ENCODE assay signal across 8 cellular contexts in genomic region chr16:84115919-84116719, GRCh38. TPM values are rescaled to one million over a fixed set of nuclear protein-coding genes. Genes with fewer than 3 reads are reported as not detected.
DNase-seq lines count a peak whose midpoint lies in the region; ATAC-seq and TF ChIP-seq lines count a peak whose summit lies in the region.

No MANE protein-coding gene starts in this region.

- H3K4me2 ChIP-seq in H9 (ENCODE audit: insufficient read depth, insufficient read length, low read length) (peak overlapping the region; percentile 70), Loucy (ENCODE audit: low read depth, low read length, poor library complexity, severe bottlenecking) (peak overlapping the region; percentile 96)

- H3K14ac ChIP-seq in H9 (ENCODE audit: insufficient read depth, low read length), result peak overlapping the region; percentile 45; the same call in 1 of the 2 replicates

- H3K18ac ChIP-seq in H9 (ENCODE audit: insufficient read length, low read depth, low read length), result peak overlapping the region; percentile 27

- H3K27me3 Mint-ChIP-seq in activated T-cell treated with anti-CD3 and anti-CD28 coated beads, Interleukin-2, amount 50 U/mL, for 24 hours, result no peaks in the 10 kb centered on the region
- no peaks in the 10 kb centered on the region for H3K27me3 Mint-ChIP-seq in H9 (ENCODE audit: low read depth)
- H3K27me3 Mint-ChIP-seq in natural killer cell (ENCODE audit: low read depth in 2 of 2), result no peaks in the 10 kb centered on the region

- intact Hi-C loops in natural killer cell (cut with micrococcal nuclease), result loop anchor here (1.0 to 2.0 kb wide), 2 partner anchors 29 to 71 kb away; partner anchors contain the start of genes DNAAF1, HSDL1 and TAF1C
- intact Hi-C loops in uterus (cut with DNase I; ENCODE audit: low total_unique reads), result no loop called here

- H3K36me3 ChIP-seq in Loucy (ENCODE audit: insufficient read depth, low read length) (no peaks in the 10 kb centered on the region; the same call in 1 of the 2 replicates), uterus (no peaks in the 10 kb centered on the region)

- no peak overlapping the region for H3K4ac ChIP-seq in H9 (ENCODE audit: low read depth, low read length)

- no peak overlapping the region for H2BK20ac ChIP-seq in H9 (ENCODE audit: low read depth, low read length, poor library complexity, severe bottlenecking)

- TF ChIP-seq CTCF in H9 (conservative IDR thresholded peaks at IDR 0.05), result peak; percentile 61
- no peak for TF ChIP-seq CTCF in Loucy (conservative IDR thresholded peaks at IDR 0.05; ENCODE audit: low read length)
- TF ChIP-seq CTCF in WI38 (IDR thresholded peaks at IDR 0.05; ENCODE audit: low read depth, low read length), result no peak
- TF ChIP-seq CTCF in natural killer cell (IDR thresholded peaks at IDR 0.05), result no peak
- peak in 2 of 4 experiments; percentile 49 to 66 for TF ChIP-seq CTCF in uterus (IDR thresholded peaks at IDR 0.05)

- no peak for DNase-seq in activated T-cell treated with anti-CD3 and anti-CD28 coated beads, Interleukin-2, amount 50 U/mL, for 24 hours
- DNase-seq in activated T-cell treated with anti-CD3 and anti-CD28 coated beads for 4 hours, result no peak
- no peak for DNase-seq in H9
- DNase-seq in natural killer cell, result no peak
- DNase-seq in uterus, result peak in 1 of 2 donors; percentile 36

- H3K9me2 ChIP-seq in Loucy (replicated peaks; ENCODE audit: low read depth, low read length), result no peaks in the 10 kb centered on the region

- peak overlapping the region; percentile 94 for H3K4me3 Mint-ChIP-seq in activated T-cell treated with anti-CD3 and anti-CD28 coated beads, Interleukin-2, amount 50 U/mL, for 24 hours
- peak overlapping the region; percentile 90 to 95 for H3K4me3 Mint-ChIP-seq in H9
- H3K4me3 Mint-ChIP-seq in natural killer cell, result peak overlapping the region; percentile 93

- peaks cover 23% of the 10 kb centered on the region for H3K36me3 Mint-ChIP-seq in activated T-cell treated with anti-CD3 and anti-CD28 coated beads, Interleukin-2, amount 50 U/mL, for 24 hours (ENCODE audit: low read depth)
- H3K36me3 Mint-ChIP-seq in H9 (ENCODE audit: insufficient read depth in 1 of 3, low read depth in 3 of 3), result no peaks in the 10 kb centered on the region
- no peaks in the 10 kb centered on the region for H3K36me3 Mint-ChIP-seq in natural killer cell

- H2AK5ac ChIP-seq in H9 (ENCODE audit: insufficient read length, low read length), result no peak overlapping the region

- no peak overlapping the region for H4K91ac ChIP-seq in H9 (ENCODE audit: insufficient read length, low read depth, low read length)

- H3K27ac ChIP-seq in H9 (ENCODE audit: insufficient read length, low read depth, low read length) (peak overlapping the region; percentile 56), uterus (peak overlapping the region; percentile 83 to 89)

- H3K23me2 ChIP-seq in H9 (ENCODE audit: insufficient read length, low read depth, low read length, poor library complexity, severe bottlenecking), result peaks cover 10% of the 10 kb centered on the region

- peak; percentile 17 for ATAC-seq in esophagus mucosa
- peak; percentile 35 to 64 (median 44) for ATAC-seq in natural killer cell

- H2AFZ ChIP-seq in H9 (ENCODE audit: low read length) (no peak overlapping the region), Loucy (ENCODE audit: low read length) (peak overlapping the region; percentile 60)

- no peak overlapping the region for H4K8ac ChIP-seq in H9 (replicated peaks; ENCODE audit: insufficient read length, low read depth, low read length)

- peak overlapping the region; percentile 100 for H3K4me3 ChIP-seq in Loucy (ENCODE audit: low read length, poor library complexity, severe bottlenecking)
- peak overlapping the region; percentile 87 for H3K4me3 ChIP-seq in WI38 (ENCODE audit: low read depth, low read length)
- peak overlapping the region; percentile 69 to 99 for H3K4me3 ChIP-seq in uterus

- no peaks in the 10 kb centered on the region for H3K79me1 ChIP-seq in H9 (ENCODE audit: insufficient read depth, low read depth, low read length, poor library complexity, severe bottlenecking)

- no peak for TF ChIP-seq POLR2A in uterus (IDR thresholded peaks at IDR 0.05)

- H3K27ac Mint-ChIP-seq in activated T-cell treated with anti-CD3 and anti-CD28 coated beads, Interleukin-2, amount 50 U/mL, for 24 hours, result peak overlapping the region; percentile 97
- H3K27ac Mint-ChIP-seq in H9, result peak overlapping the region; percentile 96 to 98 (median 98)
- peak overlapping the region; percentile 91 to 92 for H3K27ac Mint-ChIP-seq in natural killer cell

- peaks cover 12% of the 10 kb centered on the region; the same call in 1 of the 2 replicates for H3K79me2 ChIP-seq in H9 (ENCODE audit: insufficient read depth, low read length)
- peaks cover 62% of the 10 kb centered on the region for H3K79me2 ChIP-seq in Loucy (ENCODE audit: insufficient read depth, low read length)

- H2BK120ac ChIP-seq in H9 (ENCODE audit: low read depth, low read length, poor library complexity, severe bottlenecking), result no peak overlapping the region

- no peak overlapping the region for H2BK15ac ChIP-seq in H9 (ENCODE audit: low read depth, low read length)

- peaks cover 42% of the 10 kb centered on the region for H3K4me1 Mint-ChIP-seq in activated T-cell treated with anti-CD3 and anti-CD28 coated beads, Interleukin-2, amount 50 U/mL, for 24 hours (ENCODE audit: low read depth)
- H3K4me1 Mint-ChIP-seq in H9, result peaks cover 11 to 17% of the 10 kb centered on the region in 2 experiments
- H3K4me1 Mint-ChIP-seq in natural killer cell, result peaks cover 15 to 22% of the 10 kb centered on the region in 2 donors

- no peak overlapping the region for H2BK5ac ChIP-seq in H9 (ENCODE audit: insufficient read length, low read length)

- H4K5ac ChIP-seq in H9 (ENCODE audit: insufficient read length, low read depth, low read length), result no peak overlapping the region

- no peak overlapping the region for H2BK12ac ChIP-seq in H9 (ENCODE audit: insufficient read length, low read depth, low read length)

- H3K9me3 Mint-ChIP-seq in activated T-cell treated with anti-CD3 and anti-CD28 coated beads, Interleukin-2, amount 50 U/mL, for 24 hours, result no peaks in the 10 kb centered on the region
- H3K9me3 Mint-ChIP-seq in H9 (no peaks in the 10 kb centered on the region), natural killer cell (no peaks in the 10 kb centered on the region)

- H3K4me1 ChIP-seq in H9 (ENCODE audit: insufficient read depth, low read length) (no peaks in the 10 kb centered on the region; the same call in 1 of the 2 replicates), Loucy (ENCODE audit: insufficient read depth, low read length, poor library complexity, severe bottlenecking) (peaks cover 31% of the 10 kb centered on the region), uterus (peaks cover 0 to 7% of the 10 kb centered on the region in 2 donors)

- H3K23ac ChIP-seq in H9 (ENCODE audit: insufficient read length, low read depth, low read length), result no peak overlapping the region

- H3T11ph ChIP-seq in H9 (ENCODE audit: low read length), result no peak overlapping the region

- H4K20me1 ChIP-seq in H9 (ENCODE audit: control insufficient read depth, insufficient read depth, insufficient read length), result no peaks in the 10 kb centered on the region
- H4K20me1 ChIP-seq in Loucy (ENCODE audit: insufficient read depth, low read length, poor library complexity, severe bottlenecking), result peaks cover 34% of the 10 kb centered on the region

- H3K9ac ChIP-seq in H9 (ENCODE audit: extremely low read depth, insufficient read length, low read length) (peak overlapping the region; percentile 89), Loucy (ENCODE audit: low read depth, low read length, poor library complexity, severe bottlenecking) (peak overlapping the region; percentile 97)

- WGBS in H9 (ENCODE audit: extremely low coverage, insufficient read length, low lambda C conversion rate), result no CpG with 5 or more reads among the region's 57 CpGs

- no peaks in the 10 kb centered on the region for H3K9me3 ChIP-seq in H9 (ENCODE audit: control insufficient read depth, low read depth, low read length)
- no peaks in the 10 kb centered on the region for H3K9me3 ChIP-seq in Loucy (ENCODE audit: insufficient read depth, low read depth, low read length)
- no peaks in the 10 kb centered on the region for H3K9me3 ChIP-seq in uterus

- H3K56ac ChIP-seq in H9 (ENCODE audit: insufficient read length, low read depth, low read length), result no peak overlapping the region

- 0 out of 2 replicates have a peak, but pooled peaks cover 4% of the 10 kb centered on the region for H3F3A ChIP-seq in Loucy (ENCODE audit: low read depth)

- H3K27me3 ChIP-seq in H9 (ENCODE audit: insufficient read depth, low read length) (no peaks in the 10 kb centered on the region), Loucy (ENCODE audit: insufficient read depth, low read length, poor library complexity, severe bottlenecking) (no peaks in the 10 kb centered on the region), uterus (no peaks in the 10 kb centered on the region)

RNA-seq across cellular contexts. Expression of gene MBTPS1, which starts 0.6 kb away (rescaled TPM):
- total RNA-seq in H9 (2021), result 46.8 and 48.7 TPM in 2 replicates
- 37.3 TPM for total RNA-seq in esophagus mucosa
- total RNA-seq in natural killer cell, result 100 to 1,000 TPM in 2 of 3 donors, 10 to 100 TPM in 1; 85.2 to 124 (median 113) TPM
- total RNA-seq in uterus, result 100 to 1,000 TPM in 3 of 4 donors, 10 to 100 TPM in 1; 63.0 to 162 (median 112) TPM

RNA-seq across cellular contexts. Expression of gene HSDL1, which starts 28.9 kb away (rescaled TPM):
- total RNA-seq in H9 (2021) (34.2 and 38.2 TPM in 2 replicates), esophagus mucosa (8.6 TPM), natural killer cell (10 to 100 TPM; 11.2 to 15.3 (median 13.5) TPM), uterus (10 to 100 TPM; 10.5 to 46.4 (median 22.3) TPM)

RNA-seq across cellular contexts. Expression of gene DNAAF1, which starts 29.0 kb away (rescaled TPM):
- total RNA-seq in H9 (2021) (0.15 TPM in 1 of 2 replicates, not detected in the other), esophagus mucosa (0.16 TPM), natural killer cell (1 to 10 TPM in 1 of 3 donors, under 1 TPM in 2; 0.43 to 2.9 (median 0.95) TPM), uterus (1 to 10 TPM in 3 of 4 donors, under 1 TPM in 1; 0.77 to 8.2 (median 2.7) TPM)
